In the genomic region with DNA sequence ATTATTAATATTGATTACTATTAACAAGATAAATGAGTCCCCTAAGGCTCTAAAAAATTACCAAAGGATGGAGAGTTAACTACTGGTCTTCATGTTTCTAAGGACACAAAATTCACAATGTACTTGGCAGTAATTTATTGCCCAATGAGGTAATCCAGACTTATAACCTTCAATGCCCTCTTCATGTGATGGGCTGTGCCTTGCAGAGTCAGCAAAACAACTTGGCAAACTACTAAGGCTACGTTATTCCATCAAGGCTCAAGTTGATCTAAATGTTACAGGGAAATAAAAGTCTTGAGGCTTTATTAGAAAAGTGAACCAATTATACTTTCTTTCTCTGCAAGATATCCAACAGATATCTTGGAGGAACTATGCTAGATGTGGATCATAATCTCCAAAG, we compare ENCODE assay signal across 29 cellular contexts.
"Had no signal": no experiment of that assay in that cellular context is flagged by ENCODE, and none has a peak within 500 bp of the region (broad histone marks: within the 10 kb centered on the region; RNA-seq: fewer than 3 reads in every experiment).

No MANE protein-coding gene starts in this region.

- H3K27me3 ChIP-seq: adrenal gland, body of pancreas, dorsolateral prefrontal cortex had no signal

- DNase-seq: activated B cell treated with CpG ODN at 0.5 μM for 24 hours; activated CD4-positive, alpha-beta T cell treated with anti-CD3 and anti-CD28 coated beads for 48 hours; activated CD4-positive, alpha-beta T cell treated with anti-CD3 and anti-CD28 coated beads, Interleukin-2, amount 50 U/mL, for 1 hour; activated CD4-positive, alpha-beta T cell treated with anti-CD3 and anti-CD28 coated beads, Interleukin-2, amount 50 U/mL, for 48 hours; activated CD8-positive, alpha-beta memory T cell treated with anti-CD3 and anti-CD28 coated beads for 24 hours; activated CD8-positive, alpha-beta T cell treated with anti-CD3 and anti-CD28 coated beads for 36 hours; activated effector memory CD4-positive, alpha-beta T cell treated with anti-CD3 and anti-CD28 coated beads, Interleukin-2, amount 50 U/mL, for 16 hours; activated naive CD4-positive, alpha-beta T cell treated with anti-CD3 and anti-CD28 coated beads for 36 hours; activated naive CD8-positive, alpha-beta T cell treated with anti-CD3 and anti-CD28 coated beads for 36 hours; activated naive CD8-positive, alpha-beta T cell treated with anti-CD3 and anti-CD28 coated beads, Interleukin-2, amount 50 U/mL, for 24 hours; activated T-cell treated with anti-CD3 and anti-CD28 coated beads, Interleukin-2, amount 50 U/mL, for 1 hour; activated T-cell treated with anti-CD3 and anti-CD28 coated beads, Interleukin-2, amount 50 U/mL, for 48 hours; adrenal gland; amygdala; aorta; body of pancreas; caudate nucleus; dorsolateral prefrontal cortex; effector memory CD4-positive, alpha-beta T cell; endodermal cell; foreskin fibroblast; head of caudate nucleus; T-helper 17 cell; T1000; WERI-Rb-1 had no signal

- H3K27ac ChIP-seq: adrenal gland, body of pancreas, coronary artery, dorsolateral prefrontal cortex, WERI-Rb-1 had no signal

- H3K36me3 ChIP-seq: adrenal gland, WERI-Rb-1 had no signal

- FAIRE-seq: frontal cortex had no signal

- H3K4me3 ChIP-seq: adrenal gland, body of pancreas, coronary artery, dorsolateral prefrontal cortex had no signal

- ATAC-seq: activated CD4-positive, CD25-positive, alpha-beta regulatory T cell treated with anti-CD3 and anti-CD28 coated beads, Interleukin-2, amount 50 U/mL, for 24 hours; activated CD8-positive, alpha-beta T cell treated with anti-CD3 and anti-CD28 coated beads for 36 hours; activated naive CD8-positive, alpha-beta T cell treated with anti-CD3 and anti-CD28 coated beads, Interleukin-2, amount 50 U/mL, for 24 hours; body of pancreas; esophagus mucosa; T-helper 17 cell had no signal

- H3K9me3 ChIP-seq: adrenal gland, body of pancreas had no signal

- H3K4me1 ChIP-seq: adrenal gland, body of pancreas had no signal
